12 cellular contexts compared by ENCODE assay signal in genomic region chr1:37570528-37571334, GRCh38.
"Had no signal": no experiment of that assay in that cellular context is flagged by ENCODE, and none has a peak within 500 bp of the region (broad histone marks: within the 10 kb centered on the region; RNA-seq: fewer than 3 reads in every experiment).

No MANE protein-coding gene starts in this region.

- H3K27ac Mint-ChIP-seq: endodermal cell, mesothelial cell of epicardium, neural progenitor cell had no signal

- H3K36me3 ChIP-seq: ovary had no signal

- H3K4me3 Mint-ChIP-seq: endodermal cell, mesothelial cell of epicardium, neural progenitor cell had no signal

- DNase-seq: endodermal cell, erythroblast, left colon, ovary, sigmoid colon, spleen, T1000, thyroid gland had no signal

- H3K4me1 ChIP-seq: neural progenitor cell, spleen, thyroid gland had no signal

- H3K27me3 ChIP-seq: neural progenitor cell, ovary, sigmoid colon, spleen, thyroid gland had no signal

- H3K4me1 Mint-ChIP-seq: endodermal cell, mesothelial cell of epicardium, neural progenitor cell had no signal

- ATAC-seq: left colon had no signal

- H3K9me3 Mint-ChIP-seq: endodermal cell, mesothelial cell of epicardium, neural progenitor cell had no signal

- H3K4me3 ChIP-seq: lung, neural progenitor cell, ovary, sigmoid colon, spleen, thyroid gland had no signal

- H3K27ac ChIP-seq: neural progenitor cell, ovary, sigmoid colon, spleen, thyroid gland, VCaP had no signal

- H3K9me3 ChIP-seq: ovary, sigmoid colon, spleen, thyroid gland had no signal
